In the genomic region with DNA sequence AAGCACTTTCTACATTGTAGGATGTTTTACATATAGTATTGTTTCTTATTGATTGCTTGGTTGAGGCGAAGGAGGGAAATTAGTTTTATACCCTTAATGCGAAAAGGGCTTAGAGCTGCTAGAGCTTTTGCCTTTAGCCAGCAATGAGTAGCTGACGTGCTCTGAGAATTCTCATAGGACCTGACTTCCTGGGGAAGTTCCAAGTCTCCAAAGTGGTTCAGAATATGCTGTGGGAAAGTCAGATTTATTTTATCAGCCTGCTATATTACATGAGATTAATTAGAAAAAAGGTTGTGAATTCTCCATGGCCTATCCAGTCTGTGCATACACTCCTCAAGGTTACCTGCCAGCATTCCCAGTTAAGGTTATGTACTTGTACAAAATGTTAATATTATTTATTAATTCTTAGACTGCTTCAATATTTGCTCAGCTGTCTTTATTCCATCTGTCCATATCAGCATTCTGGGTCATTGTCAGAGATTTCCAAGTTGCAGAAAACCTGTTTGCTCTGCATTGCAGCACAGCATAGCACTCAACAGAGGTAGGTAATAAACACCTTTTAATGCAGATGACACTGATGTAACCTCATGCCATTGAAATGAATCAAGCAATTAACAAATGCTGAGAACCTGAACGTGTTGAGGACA, we compare ENCODE assay signal across 22 cellular contexts. TPM values are rescaled to one million over a fixed set of nuclear protein-coding genes. Genes with fewer than 3 reads are reported as not detected.
DNase-seq lines count a peak whose midpoint lies in the region; ATAC-seq, FAIRE-seq and TF ChIP-seq lines count a peak whose summit lies in the region.
"Had no signal": no experiment of that assay in that cellular context is flagged by ENCODE, and none has a peak within 500 bp of the region (broad histone marks: within the 10 kb centered on the region; RNA-seq: fewer than 3 reads in every experiment).

No MANE protein-coding gene starts in this region.

- 54% methylated on average over 4 of the region's 4 CpGs for WGBS in prostate gland

- H3K36me3 ChIP-seq in left ventricle myocardium inferior, result no peaks in the 10 kb centered on the region
- no peaks in the 10 kb centered on the region for H3K36me3 ChIP-seq in bronchial epithelial cell (ENCODE audit: control insufficient read depth, insufficient read depth, low read length)
- no peaks in the 10 kb centered on the region for H3K36me3 ChIP-seq in prostate gland
- H3K36me3 ChIP-seq: neural progenitor cell, Peyer's patch had no signal

- H3K9me3 ChIP-seq in left ventricle myocardium inferior (replicated peaks), result peaks cover 3% of the 10 kb centered on the region
- no peaks in the 10 kb centered on the region for H3K9me3 ChIP-seq in prostate gland
- H3K9me3 ChIP-seq: gastroesophageal sphincter, HAP-1, Peyer's patch had no signal

- DNase-seq in left ventricle myocardium inferior, result no peak
- no peak for DNase-seq in cardiac septum (ENCODE audit: low spot score)
- DNase-seq in bronchial epithelial cell (ENCODE audit: low read depth), result peak; percentile 78
- peak; percentile 19 for DNase-seq in prostate gland (ENCODE audit: low spot score)
- no peak for DNase-seq in HT-29 (ENCODE audit: low spot score)
- no peak for DNase-seq in foreskin melanocyte
- DNase-seq: ACHN; cortex of kidney; left colon; NCI-H1436; NCI-H82; Peyer's patch; retina; stimulated activated naive CD8-positive, alpha-beta T cell treated with anti-CD3 and anti-CD28 coated beads, Interleukin-15, Interleukin-2, amounts not matched to agents 100 U/mL and 50 U/mL, for 24 hours; T1000 had no signal

- no peak for FAIRE-seq in bronchial epithelial cell (lab: Jason Lieb, UNC)
- FAIRE-seq: endothelial cell of umbilical vein, GM12892 had no signal

- H3K4me3 ChIP-seq in left ventricle myocardium inferior, result peak overlapping the region; percentile 6
- H3K4me3 ChIP-seq in bronchial epithelial cell (ENCODE audit: low read depth, low read length), result no peak overlapping the region
- no peak overlapping the region for H3K4me3 ChIP-seq in prostate gland
- H3K4me3 ChIP-seq: gastroesophageal sphincter, HAP-1, neural progenitor cell, Peyer's patch had no signal

- H3K27ac ChIP-seq in left ventricle myocardium inferior (replicated peaks) (peak overlapping the region; percentile 77), prostate gland (peak overlapping the region; percentile 37 to 43)
- H3K27ac ChIP-seq: gastroesophageal sphincter, neural progenitor cell, Peyer's patch had no signal

- ATAC-seq in GM21360 (IDR thresholded peaks at IDR 0.05; ENCODE audit: unreplicated experiment) (no peak), GM19035 (IDR thresholded peaks at IDR 0.05; ENCODE audit: unreplicated experiment) (no peak)
- ATAC-seq: gastroesophageal sphincter; left colon; stimulated activated naive CD8-positive, alpha-beta T cell treated with anti-CD3 and anti-CD28 coated beads, Interleukin-15, Interleukin-2, amounts not matched to agents 100 U/mL and 50 U/mL, for 24 hours had no signal

- intact Hi-C loops in left ventricle myocardium inferior (cut with micrococcal nuclease), result no loop called here
- intact Hi-C loops in cardiac septum (cut with DNase I), result no loop called here
- intact Hi-C loops in prostate gland (cut with DNase I), result no loop called here

- H3K4me1 ChIP-seq in left ventricle myocardium inferior (peaks cover 51% of the 10 kb centered on the region), prostate gland (replicated peaks) (no peaks in the 10 kb centered on the region)

- no peak for TF ChIP-seq POLR2A in prostate gland (IDR thresholded peaks at IDR 0.05)

- TF ChIP-seq CTCF in left ventricle myocardium inferior (IDR thresholded peaks at IDR 0.05; ENCODE audit: borderline replicate concordance), result no peak
- TF ChIP-seq CTCF in bronchial epithelial cell (IDR thresholded peaks at IDR 0.05; ENCODE audit: insufficient read depth, low read length, severe bottlenecking), result no peak
- no peak for TF ChIP-seq CTCF in prostate gland (IDR thresholded peaks at IDR 0.05)

- H3K27me3 ChIP-seq in left ventricle myocardium inferior (ENCODE audit: low read depth) (peaks cover 14% of the 10 kb centered on the region), bronchial epithelial cell (ENCODE audit: control insufficient read depth, insufficient read depth, low read length) (no peaks in the 10 kb centered on the region), prostate gland (replicated peaks; ENCODE audit: insufficient read depth) (no peaks in the 10 kb centered on the region)
- H3K27me3 ChIP-seq: neural progenitor cell, Peyer's patch had no signal

RNA-seq across cellular contexts. Expression of a gene that starts 2.6 kb away (rescaled TPM):
- total RNA-seq in left ventricle myocardium inferior, result 54.4 TPM
- total RNA-seq in cardiac septum, result 64.8 TPM
- 125 and 128 TPM in 2 replicates for total RNA-seq in bronchial epithelial cell
- 10 to 100 TPM; 42.2 to 81.4 TPM for total RNA-seq in prostate gland
- 13.3 and 21.5 TPM in 2 replicates for total RNA-seq in HT-29 (2014; rRNA removed; shearing (Covaris generic))

Comparison
In these comparisons a context has a peak if more than half of its experiments do, and no peak if none do; other contexts are left out.
1. DNase-seq: peak in bronchial epithelial cell (single experiment) and prostate gland (single experiment); none in left ventricle myocardium inferior (single experiment), cardiac septum (single experiment), HT-29 (single experiment) and foreskin melanocyte (single experiment).